In genomic region chr20:32763202-32763999, GRCh38 we compare ENCODE assay signal across 8 cellular contexts. TPM values are rescaled to one million over a fixed set of nuclear protein-coding genes. Genes with fewer than 3 reads are reported as not detected.
DNase-seq lines count a peak whose midpoint lies in the region; ATAC-seq and TF ChIP-seq lines count a peak whose summit lies in the region.

No MANE protein-coding gene starts in this region.

- H3K27me3 ChIP-seq in SJCRH30 (no peaks in the 10 kb centered on the region), rectal smooth muscle tissue (ENCODE audit: control insufficient read depth, insufficient read depth, low read length) (no peaks in the 10 kb centered on the region)

- H3K27ac ChIP-seq in SJCRH30, result no peak overlapping the region
- H3K27ac ChIP-seq in rectal smooth muscle tissue (ENCODE audit: low read depth, low read length), result no peak overlapping the region

- no peaks in the 10 kb centered on the region for H3K9me3 Mint-ChIP-seq in T-helper 2 cell treated with Interferon-gamma antibody and Interleukin-4, amounts not matched to agents 5 μg/mL and 100 μg/mL, for 36 hours

- H3K27ac Mint-ChIP-seq in T-helper 2 cell treated with Interferon-gamma antibody and Interleukin-4, amounts not matched to agents 5 μg/mL and 100 μg/mL, for 36 hours, result peak overlapping the region; percentile 41

- H3K36me3 ChIP-seq in SJCRH30 (no peaks in the 10 kb centered on the region), rectal smooth muscle tissue (ENCODE audit: control insufficient read depth, insufficient read depth, low read length) (no peaks in the 10 kb centered on the region)

- H3K9ac ChIP-seq in rectal smooth muscle tissue (ENCODE audit: low read length), result peak overlapping the region; percentile 13

- peaks cover 16% of the 10 kb centered on the region for H3K4me1 Mint-ChIP-seq in T-helper 2 cell treated with Interferon-gamma antibody and Interleukin-4, amounts not matched to agents 5 μg/mL and 100 μg/mL, for 36 hours (ENCODE audit: low read depth)

- no peaks in the 10 kb centered on the region for H3K36me3 Mint-ChIP-seq in T-helper 2 cell treated with Interferon-gamma antibody and Interleukin-4, amounts not matched to agents 5 μg/mL and 100 μg/mL, for 36 hours (ENCODE audit: low read depth)

- no peak for DNase-seq in T-helper 2 cell treated with Interferon-gamma antibody and Interleukin-4, amounts not matched to agents 5 μg/mL and 100 μg/mL, for 36 hours (ENCODE audit: low spot score)
- DNase-seq in T-helper 2 cell (no peak), SJCRH30 (no peak), fibroblast of mammary gland (ENCODE audit: low read depth) (no peak), nucleus accumbens (lab: John Stamatoyannopoulos, UW) (no peak)

- peak overlapping the region; percentile 90 for H3K4me3 Mint-ChIP-seq in T-helper 2 cell treated with Interferon-gamma antibody and Interleukin-4, amounts not matched to agents 5 μg/mL and 100 μg/mL, for 36 hours

- H3K4me1 ChIP-seq in SJCRH30 (no peaks in the 10 kb centered on the region), rectal smooth muscle tissue (ENCODE audit: control insufficient read depth, insufficient read depth, low read length) (peaks cover 9% of the 10 kb centered on the region)

- no peaks in the 10 kb centered on the region for H3K9me3 ChIP-seq in SJCRH30 (replicated peaks)

- H3K4me3 ChIP-seq in SJCRH30 (peak overlapping the region; percentile 64), fibroblast of mammary gland (ENCODE audit: control insufficient read depth, low read depth, low read length) (peak overlapping the region; percentile 76), rectal smooth muscle tissue (ENCODE audit: low read length) (peak overlapping the region; percentile 89)

- ATAC-seq in GM21723 (IDR thresholded peaks at IDR 0.05; ENCODE audit: unreplicated experiment) (no peak), HG03139 (IDR thresholded peaks at IDR 0.05; ENCODE audit: unreplicated experiment) (no peak)

- peaks cover 14% of the 10 kb centered on the region for H3K27me3 Mint-ChIP-seq in T-helper 2 cell treated with Interferon-gamma antibody and Interleukin-4, amounts not matched to agents 5 μg/mL and 100 μg/mL, for 36 hours (ENCODE audit: low read depth)

- TF ChIP-seq CTCF in fibroblast of mammary gland (conservative IDR thresholded peaks at IDR 0.05; ENCODE audit: control insufficient read depth, insufficient read depth, low read depth, low read length), result no peak

RNA-seq across cellular contexts. Expression of gene DNMT3B, which starts 1.2 kb away (rescaled TPM):
- total RNA-seq in SJCRH30 (2014; rRNA removed; shearing (Covaris generic)), result 15.6 TPM in 2 replicates

RNA-seq across cellular contexts. Expression of gene COMMD7, which starts 20.1 kb away (rescaled TPM):
- total RNA-seq in SJCRH30 (2014; rRNA removed; shearing (Covaris generic)), result 18.8 and 19.8 TPM in 2 replicates

RNA-seq across cellular contexts. Expression of gene MAPRE1, which starts 56.4 kb away (rescaled TPM):
- 322 and 324 TPM in 2 replicates for total RNA-seq in SJCRH30 (2014; rRNA removed; shearing (Covaris generic))
